Comparison of ENCODE assay signal across 1 cellular context in genomic region chr12:53602176-53602942, GRCh38.
TF ChIP-seq lines count a peak whose summit lies in the region.

No MANE protein-coding gene starts in this region.

TF ChIP-seq in A549, 52 proteins besides CTCF, POLR2A, EP300 and RAD21 (continued from another document):
- TF ChIP-seq HDAC2 (IDR thresholded peaks at IDR 0.05) = no peak
- TF ChIP-seq MAFK (IDR thresholded peaks at IDR 0.05; ENCODE audit: partially characterized antibody) = no peak
- TF ChIP-seq, protein P1, sequence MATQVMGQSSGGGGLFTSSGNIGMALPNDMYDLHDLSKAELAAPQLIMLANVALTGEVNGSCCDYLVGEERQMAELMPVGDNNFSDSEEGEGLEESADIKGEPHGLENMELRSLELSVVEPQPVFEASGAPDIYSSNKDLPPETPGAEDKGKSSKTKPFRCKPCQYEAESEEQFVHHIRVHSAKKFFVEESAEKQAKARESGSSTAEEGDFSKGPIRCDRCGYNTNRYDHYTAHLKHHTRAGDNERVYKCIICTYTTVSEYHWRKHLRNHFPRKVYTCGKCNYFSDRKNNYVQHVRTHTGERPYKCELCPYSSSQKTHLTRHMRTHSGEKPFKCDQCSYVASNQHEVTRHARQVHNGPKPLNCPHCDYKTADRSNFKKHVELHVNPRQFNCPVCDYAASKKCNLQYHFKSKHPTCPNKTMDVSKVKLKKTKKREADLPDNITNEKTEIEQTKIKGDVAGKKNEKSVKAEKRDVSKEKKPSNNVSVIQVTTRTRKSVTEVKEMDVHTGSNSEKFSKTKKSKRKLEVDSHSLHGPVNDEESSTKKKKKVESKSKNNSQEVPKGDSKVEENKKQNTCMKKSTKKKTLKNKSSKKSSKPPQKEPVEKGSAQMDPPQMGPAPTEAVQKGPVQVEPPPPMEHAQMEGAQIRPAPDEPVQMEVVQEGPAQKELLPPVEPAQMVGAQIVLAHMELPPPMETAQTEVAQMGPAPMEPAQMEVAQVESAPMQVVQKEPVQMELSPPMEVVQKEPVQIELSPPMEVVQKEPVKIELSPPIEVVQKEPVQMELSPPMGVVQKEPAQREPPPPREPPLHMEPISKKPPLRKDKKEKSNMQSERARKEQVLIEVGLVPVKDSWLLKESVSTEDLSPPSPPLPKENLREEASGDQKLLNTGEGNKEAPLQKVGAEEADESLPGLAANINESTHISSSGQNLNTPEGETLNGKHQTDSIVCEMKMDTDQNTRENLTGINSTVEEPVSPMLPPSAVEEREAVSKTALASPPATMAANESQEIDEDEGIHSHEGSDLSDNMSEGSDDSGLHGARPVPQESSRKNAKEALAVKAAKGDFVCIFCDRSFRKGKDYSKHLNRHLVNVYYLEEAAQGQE (IDR thresholded peaks at IDR 0.05) = no peak
- TF ChIP-seq GATA3 (IDR thresholded peaks at IDR 0.05; ENCODE audit: borderline replicate concordance) = no peak
- TF ChIP-seq CBX8 (IDR thresholded peaks at IDR 0.05) = no peak
- TF ChIP-seq RCOR1 (IDR thresholded peaks at IDR 0.05; ENCODE audit: low read depth, low read length) = no peak
